22 cellular contexts compared by ENCODE assay signal in genomic region chr17:70336411-70336810, GRCh38.
"Had no signal": no experiment of that assay in that cellular context is flagged by ENCODE, and none has a peak within 500 bp of the region (broad histone marks: within the 10 kb centered on the region; RNA-seq: fewer than 3 reads in every experiment).

No MANE protein-coding gene starts in this region.

- H3K27me3 ChIP-seq: MG63, Peyer's patch, SJCRH30 had no signal

- H3K4me1 ChIP-seq: SJCRH30 had no signal

- ATAC-seq: PC-3, Right ventricle myocardium inferior, SK-N-SH treated with all-trans-retinoic acid at 6 μM for 48 hours had no signal

- H3K4me3 ChIP-seq: MG63, Peyer's patch, SJCRH30 had no signal

- DNase-seq: KBM-7, MG63, NCI-H1092, NCI-H1105 treated with DMSO at 0.1 percent for 48 hours, NCI-H1417 treated with DMSO at 0.1 percent for 48 hours, NCI-H146, NCI-H1694 treated with DMSO at 0.1 percent for 48 hours, NCI-H1930, NCI-H2081, NCI-H2107, NCI-H2227 treated with DMSO at 0.1 percent for 48 hours, NCI-H510A, NCI-H524 treated with DMSO at 0.1 percent for 48 hours, NCI-H69, NCI-H774, PC-3, Peyer's patch, SHP77 treated with DMSO at 0.1 percent for 48 hours, SJCRH30, T-helper 1 cell had no signal

- H3K9me3 ChIP-seq: MG63, Peyer's patch, SJCRH30 had no signal

- H3K36me3 ChIP-seq: MG63, Peyer's patch, SJCRH30 had no signal

- H3K27ac ChIP-seq: Peyer's patch, SJCRH30 had no signal
